In genomic region chr14:73761621-73762355, GRCh38 we compare ENCODE assay signal across 8 cellular contexts. TPM values are rescaled to one million over a fixed set of nuclear protein-coding genes. Genes with fewer than 3 reads are reported as not detected.
DNase-seq lines count a peak whose midpoint lies in the region; ATAC-seq and TF ChIP-seq lines count a peak whose summit lies in the region.

No MANE protein-coding gene starts in this region.

- CTCF ChIA-PET in activated CD8-positive, alpha-beta T cell treated with anti-CD3 and anti-CD28 coated beads, Interleukin-2, amount 10 ng/mL, durations not matched to agents 7 days and 5 days (lab: Charles Lee): interaction anchor here (0.9 to 2.7 kb wide), 9 partner anchors 8 to 32 kb away, joined by 3 to 14 read pairs (median 4); no protein-coding TSS in a partner anchor

- POLR2A ChIA-PET in activated CD8-positive, alpha-beta T cell treated with anti-CD3 and anti-CD28 coated beads, Interleukin-2, amount 10 ng/mL, durations not matched to agents 7 days and 5 days (lab: Charles Lee): interaction anchor here (0.5 to 6.6 kb wide), 7 partner anchors 8 to 323 kb away, joined by 3 to 177 read pairs (median 5); partner anchors contain the start of gene ZNF410

- TF ChIP-seq CTCF in left ventricle myocardium inferior (IDR thresholded peaks at IDR 0.05; ENCODE audit: borderline replicate concordance) (no peak), vagina (IDR thresholded peaks at IDR 0.05) (no peak)

- H3K4me3 ChIP-seq in left ventricle myocardium inferior: no peak overlapping the region
- H3K4me3 ChIP-seq in mucosa of rectum (ENCODE audit: low read length in 2 of 2): peak overlapping the region in 1 of 2 donors; percentile 41
- H3K4me3 ChIP-seq in vagina: no peak overlapping the region

- no peaks in the 10 kb centered on the region for H3K9me3 Mint-ChIP-seq in activated CD8-positive, alpha-beta T cell treated with anti-CD3 and anti-CD28 coated beads, Interleukin-2, amount 10 ng/mL, durations not matched to agents 7 days and 5 days (ENCODE audit: insufficient read depth)

- H3K27me3 ChIP-seq in left ventricle myocardium inferior (ENCODE audit: low read depth) (no peaks in the 10 kb centered on the region), mucosa of rectum (ENCODE audit: control insufficient read depth in 2 of 2, insufficient read depth in 2 of 2, low read length in 2 of 2) (no peaks in the 10 kb centered on the region), vagina (no peaks in the 10 kb centered on the region)

- peak overlapping the region; percentile 46 for H3K4me3 Mint-ChIP-seq in activated CD8-positive, alpha-beta T cell treated with anti-CD3 and anti-CD28 coated beads, Interleukin-2, amount 10 ng/mL, durations not matched to agents 7 days and 5 days

- H3K27ac ChIP-seq in left ventricle myocardium inferior (replicated peaks): peak overlapping the region; percentile 100
- peak overlapping the region; percentile 94 to 96 for H3K27ac ChIP-seq in mucosa of rectum (ENCODE audit: low read depth in 2 of 2, low read length in 2 of 2)
- H3K27ac ChIP-seq in vagina: peak overlapping the region; percentile 98

- no peak for TF ChIP-seq POLR2A in vagina (IDR thresholded peaks at IDR 0.05)

- peak overlapping the region; percentile 66 to 91 for H3K9ac ChIP-seq in mucosa of rectum (ENCODE audit: low read depth in 1 of 2, low read length in 2 of 2)

- peaks cover 70% of the 10 kb centered on the region for H3K4me1 Mint-ChIP-seq in activated CD8-positive, alpha-beta T cell treated with anti-CD3 and anti-CD28 coated beads, Interleukin-2, amount 10 ng/mL, durations not matched to agents 7 days and 5 days (ENCODE audit: low read depth)

- DNase-seq in left ventricle myocardium inferior (no peak), left cardiac atrium (no peak), vagina (ENCODE audit: extremely low spot score in 2 of 2) (no peak), COR-L47 (lab: John Stamatoyannopoulos, UW) (no peak)
- DNase-seq in activated CD8-positive, alpha-beta T cell treated with anti-CD3 and anti-CD28 coated beads, Interleukin-2, amount 10 ng/mL, durations not matched to agents 7 days and 5 days: no peak
- no peak for DNase-seq in activated CD4-positive, CD25-positive, alpha-beta regulatory T cell treated with anti-CD3 and anti-CD28 coated beads, Interleukin-2, amount 50 U/mL, for 72 hours

- intact Hi-C loops in left ventricle myocardium inferior (cut with micrococcal nuclease) (no loop called here), left cardiac atrium (cut with DNase I) (no loop called here), vagina (cut with DNase I) (loop anchor here (5.0 kb wide), 1 partner anchor 34 kb away; no protein-coding TSS in a partner anchor)

- peaks cover 25% of the 10 kb centered on the region for H3K36me3 Mint-ChIP-seq in activated CD8-positive, alpha-beta T cell treated with anti-CD3 and anti-CD28 coated beads, Interleukin-2, amount 10 ng/mL, durations not matched to agents 7 days and 5 days (ENCODE audit: low read depth)

- H3K36me3 ChIP-seq in left ventricle myocardium inferior: no peaks in the 10 kb centered on the region
- no peaks in the 10 kb centered on the region for H3K36me3 ChIP-seq in mucosa of rectum (ENCODE audit: control insufficient read depth in 2 of 2, insufficient read depth in 2 of 2, low read length in 2 of 2)
- no peaks in the 10 kb centered on the region for H3K36me3 ChIP-seq in vagina

- ATAC-seq in left cardiac atrium (no peak), GM18520 (IDR thresholded peaks at IDR 0.05; ENCODE audit: unreplicated experiment) (no peak)
- ATAC-seq in activated CD8-positive, alpha-beta T cell treated with anti-CD3 and anti-CD28 coated beads, Interleukin-2, amount 10 ng/mL, durations not matched to agents 7 days and 5 days: no peak

- no peaks in the 10 kb centered on the region for H3K27me3 Mint-ChIP-seq in activated CD8-positive, alpha-beta T cell treated with anti-CD3 and anti-CD28 coated beads, Interleukin-2, amount 10 ng/mL, durations not matched to agents 7 days and 5 days (ENCODE audit: low read depth)

- no peaks in the 10 kb centered on the region for H3K9me3 ChIP-seq in left ventricle myocardium inferior (replicated peaks)
- no peaks in the 10 kb centered on the region for H3K9me3 ChIP-seq in mucosa of rectum (ENCODE audit: control insufficient read depth in 2 of 2, low read length in 2 of 2)
- no peaks in the 10 kb centered on the region for H3K9me3 ChIP-seq in vagina

- H3K27ac Mint-ChIP-seq in activated CD8-positive, alpha-beta T cell treated with anti-CD3 and anti-CD28 coated beads, Interleukin-2, amount 10 ng/mL, durations not matched to agents 7 days and 5 days: peak overlapping the region; percentile 87

- H3K4me1 ChIP-seq in left ventricle myocardium inferior (peaks cover 93% of the 10 kb centered on the region), mucosa of rectum (ENCODE audit: control insufficient read depth in 2 of 2, insufficient read depth in 2 of 2, low read length in 2 of 2) (peaks cover 72 to 82% of the 10 kb centered on the region in 2 donors), vagina (peaks cover 85% of the 10 kb centered on the region)

RNA-seq across cellular contexts. Expression of gene PNMA1, which starts 47.6 kb away (rescaled TPM):
- 19.2 TPM for total RNA-seq in left ventricle myocardium inferior
- 10 to 100 TPM; 25.9 to 29.6 TPM for total RNA-seq in left cardiac atrium
- 10 to 100 TPM; 24.4 to 25.6 TPM for total RNA-seq in activated CD8-positive, alpha-beta T cell treated with anti-CD3 and anti-CD28 coated beads, Interleukin-2, amount 10 ng/mL, durations not matched to agents 7 days and 5 days
- 35.4 TPM for total RNA-seq in vagina
